Comparison of ENCODE assay signal across 9 cellular contexts in the genomic region with DNA sequence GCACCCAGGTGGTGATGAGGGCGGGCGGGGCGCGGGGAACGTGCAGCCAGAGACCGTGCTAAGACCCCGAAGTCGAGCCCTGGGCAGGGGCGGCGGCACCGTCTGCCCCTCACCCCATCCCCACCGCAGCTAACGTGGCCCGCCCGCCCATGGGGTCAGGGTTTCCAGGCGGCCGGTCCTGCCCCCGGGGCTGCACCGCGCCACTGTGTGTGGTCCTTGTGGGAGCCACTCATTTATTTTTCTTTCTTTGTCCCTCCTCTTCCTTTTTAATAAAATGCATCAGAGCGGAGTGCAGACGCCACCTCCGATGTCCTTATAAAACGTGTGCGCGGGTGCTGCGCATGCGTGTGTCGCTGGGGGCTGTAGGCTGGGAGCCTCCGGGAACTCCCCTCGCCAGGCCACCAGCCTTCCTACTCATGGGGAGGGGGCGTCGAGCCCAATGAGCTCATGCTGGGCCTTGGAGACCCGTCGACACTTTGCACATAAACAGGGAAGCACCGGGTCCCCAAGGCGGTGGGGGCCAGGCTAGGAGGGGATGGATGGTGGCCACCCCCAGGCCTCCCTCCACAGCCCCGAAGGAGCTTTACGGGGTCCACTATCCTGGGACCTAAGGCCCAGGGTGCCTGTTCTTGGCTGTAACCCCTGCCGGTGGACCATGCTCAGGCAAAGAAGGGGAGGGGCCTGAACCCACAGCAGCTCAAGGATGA. TPM values are rescaled to one million over a fixed set of nuclear protein-coding genes. Genes with fewer than 3 reads are reported as not detected.
A peak's percentile ranks its signal among the peaks of the same experiment; 100 is the strongest.
DNase-seq lines count a peak whose midpoint lies in the region; ATAC-seq and TF ChIP-seq lines count a peak whose summit lies in the region.
"Had no signal": no experiment of that assay in that cellular context is flagged by ENCODE, and none has a peak within 500 bp of the region (broad histone marks: within the 10 kb centered on the region; RNA-seq: fewer than 3 reads in every experiment).

No MANE protein-coding gene starts in this region.

- no peak for TF ChIP-seq CTCF in H9 (conservative IDR thresholded peaks at IDR 0.05)
- no peak for TF ChIP-seq CTCF in Calu3 (IDR thresholded peaks at IDR 0.05; ENCODE audit: unreplicated experiment)

- CTCF ChIA-PET in Calu3 (lab: Charles Lee): interaction anchor here (0.7 to 1.2 kb wide), 2 partner anchors 9 to 421 kb away, joined by 3 to 4 read pairs; no protein-coding TSS in a partner anchor

- no peak overlapping the region for H3K27ac ChIP-seq in H9 (ENCODE audit: insufficient read length, low read depth, low read length)

- H3K4ac ChIP-seq in H9 (ENCODE audit: low read depth, low read length): no peak overlapping the region

- H3K18ac ChIP-seq in H9 (ENCODE audit: insufficient read length, low read depth, low read length): no peak overlapping the region

- no peak overlapping the region for H4K8ac ChIP-seq in H9 (replicated peaks; ENCODE audit: insufficient read length, low read depth, low read length)

- H3K4me1 Mint-ChIP-seq in H9: peaks cover 10 to 23% of the 10 kb centered on the region in 2 experiments
- H3K4me1 Mint-ChIP-seq in activated naive CD4-positive, alpha-beta T cell treated with anti-CD3 and anti-CD28 coated beads, Interleukin-2, amount 50 U/mL, for 24 hours: peaks cover 15% of the 10 kb centered on the region
- peaks cover 6% of the 10 kb centered on the region for H3K4me1 Mint-ChIP-seq in activated T-helper 1 cell treated with anti-CD3 and anti-CD28 coated beads, Interleukin-12 subunit alpha, Interleukin-12 subunit beta, Interleukin-2, Interleukin-4 antibody, amounts not matched to agents 30 ng/mL and 10 ng/mL and 1 ng/mL, durations not matched to agents 14 hours and 24 hours and 36 hours (ENCODE audit: low read depth)
- H3K4me1 Mint-ChIP-seq in Calu3 (ENCODE audit: low read depth, unreplicated experiment): peaks cover 7% of the 10 kb centered on the region

- H3K56ac ChIP-seq in H9 (ENCODE audit: insufficient read length, low read depth, low read length): no peak overlapping the region

- no peak overlapping the region for H4K91ac ChIP-seq in H9 (ENCODE audit: insufficient read length, low read depth, low read length)

- H3K79me1 ChIP-seq in H9 (ENCODE audit: insufficient read depth, low read depth, low read length, poor library complexity, severe bottlenecking): no peaks in the 10 kb centered on the region

- no peak overlapping the region for H2BK20ac ChIP-seq in H9 (ENCODE audit: low read depth, low read length, poor library complexity, severe bottlenecking)

- H3K36me3 Mint-ChIP-seq in H9 (ENCODE audit: insufficient read depth in 1 of 3, low read depth in 3 of 3) (no peaks in the 10 kb centered on the region), Calu3 (ENCODE audit: insufficient read depth, unreplicated experiment) (no peaks in the 10 kb centered on the region)
- H3K36me3 Mint-ChIP-seq in activated naive CD4-positive, alpha-beta T cell treated with anti-CD3 and anti-CD28 coated beads, Interleukin-2, amount 50 U/mL, for 24 hours: no peaks in the 10 kb centered on the region
- H3K36me3 Mint-ChIP-seq in activated T-helper 1 cell treated with anti-CD3 and anti-CD28 coated beads, Interleukin-12 subunit alpha, Interleukin-12 subunit beta, Interleukin-2, Interleukin-4 antibody, amounts not matched to agents 30 ng/mL and 10 ng/mL and 1 ng/mL, durations not matched to agents 14 hours and 24 hours and 36 hours (ENCODE audit: low read depth): no peaks in the 10 kb centered on the region
- H3K36me3 Mint-ChIP-seq: activated naive CD4-positive, alpha-beta T cell treated with anti-CD3 and anti-CD28 coated beads, Interleukin-2, amount 50 U/mL, for 72 hours had no signal

- H3K4me3 Mint-ChIP-seq in H9: peak overlapping the region; percentile 21 to 64; a peak in 3 of 5 replicates
- peak overlapping the region; percentile 66 for H3K4me3 Mint-ChIP-seq in activated naive CD4-positive, alpha-beta T cell treated with anti-CD3 and anti-CD28 coated beads, Interleukin-2, amount 50 U/mL, for 24 hours
- no peak overlapping the region for H3K4me3 Mint-ChIP-seq in activated T-helper 1 cell treated with anti-CD3 and anti-CD28 coated beads, Interleukin-12 subunit alpha, Interleukin-12 subunit beta, Interleukin-2, Interleukin-4 antibody, amounts not matched to agents 30 ng/mL and 10 ng/mL and 1 ng/mL, durations not matched to agents 14 hours and 24 hours and 36 hours
- H3K4me3 Mint-ChIP-seq in Calu3 (ENCODE audit: low read depth, unreplicated experiment): no peak overlapping the region

- no peaks in the 10 kb centered on the region for H3K23me2 ChIP-seq in H9 (ENCODE audit: insufficient read length, low read depth, low read length, poor library complexity, severe bottlenecking)

- H3K9ac ChIP-seq in H9 (ENCODE audit: extremely low read depth, insufficient read length, low read length): no peak overlapping the region

- H3K9me3 Mint-ChIP-seq in H9: no peaks in the 10 kb centered on the region
- no peaks in the 10 kb centered on the region for H3K9me3 Mint-ChIP-seq in activated naive CD4-positive, alpha-beta T cell treated with anti-CD3 and anti-CD28 coated beads, Interleukin-2, amount 50 U/mL, for 24 hours
- H3K9me3 Mint-ChIP-seq in activated T-helper 1 cell treated with anti-CD3 and anti-CD28 coated beads, Interleukin-12 subunit alpha, Interleukin-12 subunit beta, Interleukin-2, Interleukin-4 antibody, amounts not matched to agents 30 ng/mL and 10 ng/mL and 1 ng/mL, durations not matched to agents 14 hours and 24 hours and 36 hours: no peaks in the 10 kb centered on the region
- no peaks in the 10 kb centered on the region for H3K9me3 Mint-ChIP-seq in Calu3 (ENCODE audit: low read depth, unreplicated experiment)
- H3K9me3 Mint-ChIP-seq: activated naive CD4-positive, alpha-beta T cell treated with anti-CD3 and anti-CD28 coated beads, Interleukin-2, amount 50 U/mL, for 72 hours had no signal

- H3K27me3 ChIP-seq in H9 (ENCODE audit: insufficient read depth, low read length): no peaks in the 10 kb centered on the region

- H3K9me3 ChIP-seq in H9 (ENCODE audit: control insufficient read depth, low read depth, low read length): no peaks in the 10 kb centered on the region

- no peak overlapping the region for H2BK120ac ChIP-seq in H9 (ENCODE audit: low read depth, low read length, poor library complexity, severe bottlenecking)

- DNase-seq in H9 (peak; percentile 74), skeletal muscle cell (ENCODE audit: low read depth) (no peak), Calu3 (no peak)
- DNase-seq in activated T-helper 1 cell treated with anti-CD3 and anti-CD28 coated beads, Interleukin-12 subunit alpha, Interleukin-12 subunit beta, Interleukin-2, Interleukin-4 antibody, amounts not matched to agents 30 ng/mL and 10 ng/mL and 1 ng/mL, durations not matched to agents 14 hours and 24 hours and 36 hours (ENCODE audit: low spot score): no peak

- peak overlapping the region; percentile 3; the same call in 1 of the 2 replicates for H3K14ac ChIP-seq in H9 (ENCODE audit: insufficient read depth, low read length)

- H3K27me3 Mint-ChIP-seq in H9 (ENCODE audit: low read depth) (peaks cover 2% of the 10 kb centered on the region; the same call in 1 of the 2 replicates), Calu3 (ENCODE audit: unreplicated experiment) (peaks cover under 1% of the 10 kb centered on the region)
- no peaks in the 10 kb centered on the region for H3K27me3 Mint-ChIP-seq in activated naive CD4-positive, alpha-beta T cell treated with anti-CD3 and anti-CD28 coated beads, Interleukin-2, amount 50 U/mL, for 24 hours
- H3K27me3 Mint-ChIP-seq in activated T-helper 1 cell treated with anti-CD3 and anti-CD28 coated beads, Interleukin-12 subunit alpha, Interleukin-12 subunit beta, Interleukin-2, Interleukin-4 antibody, amounts not matched to agents 30 ng/mL and 10 ng/mL and 1 ng/mL, durations not matched to agents 14 hours and 24 hours and 36 hours (ENCODE audit: insufficient read depth): no peaks in the 10 kb centered on the region

- H2BK5ac ChIP-seq in H9 (ENCODE audit: insufficient read length, low read length): no peak overlapping the region

- WGBS in H9 (ENCODE audit: extremely low coverage, insufficient read length, low lambda C conversion rate): no CpG with 5 or more reads among the region's 40 CpGs

- no peaks in the 10 kb centered on the region for H3K79me2 ChIP-seq in H9 (ENCODE audit: insufficient read depth, low read length)

- no peak overlapping the region for H4K5ac ChIP-seq in H9 (ENCODE audit: insufficient read length, low read depth, low read length)

- no peak overlapping the region for H2BK15ac ChIP-seq in H9 (ENCODE audit: low read depth, low read length)

- no peak overlapping the region for H2AK5ac ChIP-seq in H9 (ENCODE audit: insufficient read length, low read length)

- no peaks in the 10 kb centered on the region for H3K4me1 ChIP-seq in H9 (ENCODE audit: insufficient read depth, low read length)

- no peak overlapping the region for H3K23ac ChIP-seq in H9 (ENCODE audit: insufficient read length, low read depth, low read length)

- H3K4me2 ChIP-seq in H9 (ENCODE audit: insufficient read depth, insufficient read length, low read length): peak overlapping the region; percentile 44

- intact Hi-C loops in activated T-helper 1 cell treated with anti-CD3 and anti-CD28 coated beads, Interleukin-12 subunit alpha, Interleukin-12 subunit beta, Interleukin-2, Interleukin-4 antibody, amounts not matched to agents 30 ng/mL and 10 ng/mL and 1 ng/mL, durations not matched to agents 14 hours and 24 hours and 36 hours (cut with micrococcal nuclease): no loop called here
- intact Hi-C loops in Calu3 (cut with micrococcal nuclease; ENCODE audit: unreplicated experiment): no loop called here

- H2AFZ ChIP-seq in H9 (ENCODE audit: low read length): no peak overlapping the region

- no peak overlapping the region for H3T11ph ChIP-seq in H9 (ENCODE audit: low read length)

- peak overlapping the region in 2 of 3 experiments; percentile 49 to 90; a peak in 1 of 7 replicates for H3K27ac Mint-ChIP-seq in H9
- H3K27ac Mint-ChIP-seq in activated naive CD4-positive, alpha-beta T cell treated with anti-CD3 and anti-CD28 coated beads, Interleukin-2, amount 50 U/mL, for 24 hours: peak overlapping the region; percentile 49
- no peak overlapping the region for H3K27ac Mint-ChIP-seq in activated T-helper 1 cell treated with anti-CD3 and anti-CD28 coated beads, Interleukin-12 subunit alpha, Interleukin-12 subunit beta, Interleukin-2, Interleukin-4 antibody, amounts not matched to agents 30 ng/mL and 10 ng/mL and 1 ng/mL, durations not matched to agents 14 hours and 24 hours and 36 hours
- H3K27ac Mint-ChIP-seq in Calu3 (ENCODE audit: unreplicated experiment): no peak overlapping the region

- BruUV-seq in Calu3 (replicated peaks; lab: Mats Ljungman, UMichigan): no TSS peak

- H3K4me3 ChIP-seq in iPS-11a (ENCODE audit: low read depth, low read length): peak overlapping the region; percentile 17
- peak overlapping the region; percentile 10 for H3K4me3 ChIP-seq in skeletal muscle cell (ENCODE audit: low read depth, low read length)

- ATAC-seq in GM21515 (IDR thresholded peaks at IDR 0.05; ENCODE audit: unreplicated experiment): no peak
- ATAC-seq in GM21717 (IDR thresholded peaks at IDR 0.05; ENCODE audit: unreplicated experiment): no peak

- no peak overlapping the region for H2BK12ac ChIP-seq in H9 (ENCODE audit: insufficient read length, low read depth, low read length)

- no peaks in the 10 kb centered on the region for H4K20me1 ChIP-seq in H9 (ENCODE audit: control insufficient read depth, insufficient read depth, insufficient read length)

RNA-seq across cellular contexts. Expression of gene WNT9A, which starts 59.9 kb away (rescaled TPM):
- total RNA-seq in H9 (2021) (0.66 and 0.77 TPM in 2 replicates), Calu3 (2022) (0.24 and 0.37 TPM in 2 replicates)
- not detected in 2 replicates for total RNA-seq in activated T-helper 1 cell treated with anti-CD3 and anti-CD28 coated beads, Interleukin-12 subunit alpha, Interleukin-12 subunit beta, Interleukin-2, Interleukin-4 antibody, amounts not matched to agents 30 ng/mL and 10 ng/mL and 1 ng/mL, durations not matched to agents 14 hours and 24 hours and 36 hours
- total RNA-seq: activated naive CD4-positive, alpha-beta T cell treated with anti-CD3 and anti-CD28 coated beads, Interleukin-2, amount 50 U/mL, for 72 hours had no signal

Comparison
In these comparisons a context has a peak if more than half of its experiments do, and no peak if none do; other contexts are left out.
1. H3K27ac Mint-ChIP-seq: peak in H9 (2 of 3) and activated naive CD4-positive, alpha-beta T cell treated with anti-CD3 and anti-CD28 coated beads, Interleukin-2, amount 50 U/mL, for 24 hours (single experiment); none in activated T-helper 1 cell treated with anti-CD3 and anti-CD28 coated beads, Interleukin-12 subunit alpha, Interleukin-12 subunit beta, Interleukin-2, Interleukin-4 antibody, amounts not matched to agents 30 ng/mL and 10 ng/mL and 1 ng/mL, durations not matched to agents 14 hours and 24 hours and 36 hours (single experiment) and Calu3 (single experiment).
2. H3K4me3 Mint-ChIP-seq: peak in H9 (2 of 2) and activated naive CD4-positive, alpha-beta T cell treated with anti-CD3 and anti-CD28 coated beads, Interleukin-2, amount 50 U/mL, for 24 hours (single experiment); none in activated T-helper 1 cell treated with anti-CD3 and anti-CD28 coated beads, Interleukin-12 subunit alpha, Interleukin-12 subunit beta, Interleukin-2, Interleukin-4 antibody, amounts not matched to agents 30 ng/mL and 10 ng/mL and 1 ng/mL, durations not matched to agents 14 hours and 24 hours and 36 hours (single experiment) and Calu3 (single experiment).